ENCODE assay signal across 19 cellular contexts in the genomic region with DNA sequence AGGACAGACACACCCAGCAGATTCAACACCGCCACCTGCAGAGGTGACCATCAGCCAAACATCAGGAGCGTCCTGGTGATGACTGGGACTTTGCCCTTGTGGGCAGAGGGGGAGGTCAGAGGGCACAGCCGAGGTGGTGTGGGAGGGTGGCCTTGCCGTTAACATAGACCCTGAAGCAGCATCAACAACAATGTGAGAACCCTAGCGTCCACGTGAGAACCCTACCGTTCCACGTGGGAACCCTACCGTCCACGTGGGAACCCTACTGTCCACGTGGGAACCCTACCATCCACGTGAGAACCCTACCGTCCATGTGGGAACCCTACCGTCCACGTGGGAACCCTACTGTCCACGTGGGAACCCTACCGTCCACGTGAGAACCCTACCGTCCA.
"Had no signal": no experiment of that assay in that cellular context is flagged by ENCODE, and none has a peak within 500 bp of the region (broad histone marks: within the 10 kb centered on the region; RNA-seq: fewer than 3 reads in every experiment).

No MANE protein-coding gene starts in this region.

- DNase-seq: activated CD4-positive, alpha-beta T cell treated with anti-CD3 and anti-CD28 coated beads for 48 hours; activated CD4-positive, alpha-beta T cell treated with anti-CD3 and anti-CD28 coated beads, Interleukin-2, amount 50 U/mL, for 4 hours; activated CD4-positive, CD25-positive, alpha-beta regulatory T cell treated with anti-CD3 and anti-CD28 coated beads, Interleukin-2, amount 50 U/mL, for 72 hours; activated CD8-positive, alpha-beta memory T cell treated with anti-CD3 and anti-CD28 coated beads for 24 hours; activated effector memory CD4-positive, alpha-beta T cell treated with anti-CD3 and anti-CD28 coated beads, Interleukin-2, amount 50 U/mL, for 16 hours; activated naive CD4-positive, alpha-beta T cell treated with anti-CD3 and anti-CD28 coated beads for 36 hours; activated T-cell treated with anti-CD3 and anti-CD28 coated beads, Interleukin-2, amount 50 U/mL, for 4 hours; central memory CD4-positive, alpha-beta T cell; Karpas-422; MM.1S; NCI-H1105; NCI-H1436; NCI-H1694 treated with DMSO at 0.1 percent for 48 hours; NCI-H2081; NCI-H510A treated with DMSO at 0.1 percent for 48 hours; NCI-H69; SHP77 treated with DMSO at 0.1 percent for 48 hours had no signal

- ATAC-seq: activated T-cell treated with anti-CD3 and anti-CD28 coated beads, Interleukin-2, amount 50 U/mL, for 4 hours; K562; WTC11 had no signal
